Comparison of ENCODE assay signal across 8 cellular contexts in the genomic region with DNA sequence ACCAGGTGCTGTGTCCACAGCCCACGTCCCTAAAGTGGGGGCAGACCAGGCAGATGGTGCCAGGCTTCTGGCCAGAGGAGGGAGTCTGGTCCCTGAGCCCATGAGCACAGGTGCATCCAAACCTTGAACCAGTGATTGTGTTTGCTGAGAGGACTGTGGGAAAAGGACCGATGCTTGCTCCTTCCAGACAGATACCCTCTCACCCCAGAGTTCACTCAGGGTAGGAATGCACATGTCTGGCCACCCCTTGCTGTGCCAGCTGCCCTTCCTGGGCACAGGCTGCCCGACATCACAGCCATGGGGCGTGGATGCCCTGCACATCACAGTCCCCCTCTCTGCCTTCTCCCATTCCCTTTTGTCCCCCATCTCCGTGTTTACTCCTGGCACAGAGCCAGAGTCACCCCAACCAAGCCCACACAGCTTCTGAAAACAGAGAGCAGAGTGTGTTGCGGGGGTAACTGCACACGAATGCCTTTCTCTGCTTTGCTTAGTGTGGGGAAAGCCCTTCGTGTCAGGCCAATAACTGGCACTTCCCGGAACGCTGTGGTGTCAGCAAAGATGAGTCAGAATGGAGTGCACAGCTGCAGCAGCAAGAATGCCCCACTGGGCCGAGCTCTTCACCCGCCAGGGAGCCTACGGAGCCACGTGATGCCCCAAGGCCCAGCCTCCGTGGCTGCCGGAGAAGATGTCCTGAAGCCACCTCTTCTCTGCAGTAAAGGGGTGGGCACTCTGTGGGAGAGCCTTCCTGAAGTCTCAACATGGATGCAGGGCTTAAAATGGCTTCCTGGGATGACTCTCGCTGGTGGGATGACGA. TPM values are rescaled to one million over a fixed set of nuclear protein-coding genes. Genes with fewer than 3 reads are reported as not detected.
DNase-seq lines count a peak whose midpoint lies in the region; ATAC-seq and TF ChIP-seq lines count a peak whose summit lies in the region.

No MANE protein-coding gene starts in this region.

- H3K4me1 Mint-ChIP-seq in activated CD4-positive, alpha-beta memory T cell treated with anti-CD3 and anti-CD28 coated beads for 36 hours (ENCODE audit: low read depth): peaks cover 48% of the 10 kb centered on the region
- H3K4me1 Mint-ChIP-seq in endodermal cell (peaks cover 18% of the 10 kb centered on the region), naive B cell (peaks cover 30 to 52% (median 45%) of the 10 kb centered on the region in 3 donors)

- H3K9me3 ChIP-seq in endodermal cell (ENCODE audit: control insufficient read depth, low read length) (no peaks in the 10 kb centered on the region), stomach (no peaks in the 10 kb centered on the region)

- no peaks in the 10 kb centered on the region for H3K27me3 Mint-ChIP-seq in activated CD4-positive, alpha-beta memory T cell treated with anti-CD3 and anti-CD28 coated beads for 36 hours
- H3K27me3 Mint-ChIP-seq in endodermal cell (ENCODE audit: insufficient read depth) (no peaks in the 10 kb centered on the region), naive B cell (no peaks in the 10 kb centered on the region)

- no peak overlapping the region for H3K4me3 ChIP-seq in endodermal cell (ENCODE audit: low read length)
- H3K4me3 ChIP-seq in stomach: no peak overlapping the region

- CTCF ChIA-PET in activated CD4-positive, alpha-beta memory T cell treated with anti-CD3 and anti-CD28 coated beads for 36 hours (lab: Charles Lee): interaction anchor here (0.8 to 5.0 kb wide), 8 partner anchors 12 to 359 kb away, joined by 3 to 64 read pairs (median 4); no protein-coding TSS in a partner anchor

- H3K9me3 Mint-ChIP-seq in activated CD4-positive, alpha-beta memory T cell treated with anti-CD3 and anti-CD28 coated beads for 36 hours: no peaks in the 10 kb centered on the region
- H3K9me3 Mint-ChIP-seq in endodermal cell (no peaks in the 10 kb centered on the region), naive B cell (no peaks in the 10 kb centered on the region)

- no peak overlapping the region for H3K9ac ChIP-seq in endodermal cell (ENCODE audit: extremely low read depth, low read length, poor library complexity, severe bottlenecking)

- DNase-seq in NCI-H510A treated with DMSO at 0.1 percent for 48 hours (lab: John Stamatoyannopoulos, UW) (peak; percentile 43), NCI-H510A (lab: John Stamatoyannopoulos, UW) (no peak), NCI-H2227 (lab: John Stamatoyannopoulos, UW; ENCODE audit: unreplicated experiment) (peak; percentile 89), endodermal cell (no peak), naive B cell (no peak), stomach (peak; percentile 76)
- peak; percentile 91 for DNase-seq in activated CD4-positive, alpha-beta memory T cell treated with anti-CD3 and anti-CD28 coated beads for 36 hours

- H3K36me3 ChIP-seq in endodermal cell (ENCODE audit: control insufficient read depth, insufficient read depth, low read length) (peaks cover 19% of the 10 kb centered on the region), stomach (peaks cover 0 to 60% (median 55%) of the 10 kb centered on the region in 4 donors)

- H3K27me3 ChIP-seq in endodermal cell (ENCODE audit: control insufficient read depth, insufficient read depth, low read length, poor library complexity, severe bottlenecking): no peaks in the 10 kb centered on the region
- H3K27me3 ChIP-seq in stomach: no peaks in the 10 kb centered on the region

- TF ChIP-seq CTCF in endodermal cell (conservative IDR thresholded peaks at IDR 0.05) (no peak), stomach (IDR thresholded peaks at IDR 0.05) (peak in 1 of 7 experiments; percentile 18)

- peak overlapping the region; percentile 40 for H3K4me3 Mint-ChIP-seq in activated CD4-positive, alpha-beta memory T cell treated with anti-CD3 and anti-CD28 coated beads for 36 hours
- H3K4me3 Mint-ChIP-seq in endodermal cell (no peak overlapping the region), naive B cell (peak overlapping the region in 4 of 8 donors; percentile 10 to 75 (median 42))

- TF ChIP-seq EP300 in stomach (IDR thresholded peaks at IDR 0.05): peak; percentile 23

- 81 to 90% methylated on average over 15 to 18 of the region's 18 CpGs for WGBS in endodermal cell (ENCODE audit: insufficient coverage in 1 of 2, insufficient read length in 1 of 2), 2 experiments
- 31 to 58% (median 44%) methylated on average over 15 to 18 of the region's 18 CpGs for WGBS in stomach, 5 donors

- POLR2A ChIA-PET in activated CD4-positive, alpha-beta memory T cell treated with anti-CD3 and anti-CD28 coated beads for 36 hours (lab: Charles Lee): interaction anchor here (1.1 to 1.9 kb wide), 4 partner anchors 42 to 61 kb away, joined by 4 to 9 read pairs (median 6); a partner anchor contains a TSS

- H3K27ac ChIP-seq in endodermal cell (ENCODE audit: low read depth, low read length) (peak overlapping the region; percentile 44), stomach (peak overlapping the region; percentile 23 to 82 (median 68))

- H3K4me1 ChIP-seq in endodermal cell (ENCODE audit: control insufficient read depth, insufficient read depth, low read length): peaks cover 8% of the 10 kb centered on the region
- H3K4me1 ChIP-seq in stomach: peaks cover 20 to 75% (median 51%) of the 10 kb centered on the region in 4 donors

- ATAC-seq in HG02798 (IDR thresholded peaks at IDR 0.05; ENCODE audit: poor library complexity, unreplicated experiment): peak; percentile 95
- peak; percentile 89 to 97 for ATAC-seq in naive B cell (ENCODE audit: low read depth in 2 of 2)

- intact Hi-C loops in activated CD4-positive, alpha-beta memory T cell treated with anti-CD3 and anti-CD28 coated beads for 36 hours (cut with micrococcal nuclease): no loop called here
- intact Hi-C loops in stomach (cut with DNase I; ENCODE audit: low total_unique reads): no loop called here

- peaks cover 18% of the 10 kb centered on the region for H3K36me3 Mint-ChIP-seq in activated CD4-positive, alpha-beta memory T cell treated with anti-CD3 and anti-CD28 coated beads for 36 hours
- peaks cover 30% of the 10 kb centered on the region for H3K36me3 Mint-ChIP-seq in endodermal cell (ENCODE audit: low read depth)
- H3K36me3 Mint-ChIP-seq in naive B cell: no peaks in the 10 kb centered on the region

- TF ChIP-seq POLR2A in stomach (IDR thresholded peaks at IDR 0.05): no peak

- peak overlapping the region; percentile 93 for H3K27ac Mint-ChIP-seq in activated CD4-positive, alpha-beta memory T cell treated with anti-CD3 and anti-CD28 coated beads for 36 hours
- H3K27ac Mint-ChIP-seq in endodermal cell: no peak overlapping the region
- peak overlapping the region in 2 of 6 donors; percentile 33 to 91 for H3K27ac Mint-ChIP-seq in naive B cell

RNA-seq across cellular contexts. Expression of a gene that starts 7.6 kb away (rescaled TPM):
- 10 to 100 TPM; 94.7 to 97.5 TPM for total RNA-seq in activated CD4-positive, alpha-beta memory T cell treated with anti-CD3 and anti-CD28 coated beads for 36 hours
- total RNA-seq in endodermal cell (10 to 100 TPM; 48.0 to 52.8 TPM), stomach (10 to 100 TPM; 28.6 to 54.2 (median 42.6) TPM)
- polyA plus RNA-seq in endodermal cell (2013, experiment 1 of 2): 59.6 TPM
- polyA plus RNA-seq in endodermal cell (2013, experiment 2 of 2): 35.9 TPM
- polyA plus RNA-seq in naive B cell (ENCODE audit: low read depth in 6 of 6) (10 to 100 TPM; 18.8 to 32.7 (median 27.2) TPM), stomach (10 to 100 TPM; 25.2 to 44.9 (median 35.7) TPM)

RNA-seq across cellular contexts. Expression of a gene that starts 57.5 kb away (rescaled TPM):
- total RNA-seq in activated CD4-positive, alpha-beta memory T cell treated with anti-CD3 and anti-CD28 coated beads for 36 hours: 100 to 1,000 TPM; 261 to 263 TPM
- 100 to 1,000 TPM; 198 to 206 TPM for total RNA-seq in endodermal cell
- 171 TPM for polyA plus RNA-seq in endodermal cell (2013, experiment 1 of 2)
- 165 TPM for polyA plus RNA-seq in endodermal cell (2013, experiment 2 of 2)
- polyA plus RNA-seq in naive B cell (ENCODE audit: low read depth in 6 of 6): 10 to 100 TPM; 57.8 to 78.2 (median 65.1) TPM
- 100 to 1,000 TPM in 4 of 5 donors, 10 to 100 TPM in 1; 80.5 to 438 (median 181) TPM for total RNA-seq in stomach
- 10 to 100 TPM; 61.3 to 82.7 (median 77.5) TPM for polyA plus RNA-seq in stomach

Comparison
In these comparisons a context has a peak if more than half of its experiments do, and no peak if none do; other contexts are left out.
1. DNase-seq: peak in NCI-H510A treated with DMSO at 0.1 percent for 48 hours (single experiment), NCI-H2227 (single experiment), activated CD4-positive, alpha-beta memory T cell treated with anti-CD3 and anti-CD28 coated beads for 36 hours (single experiment) and stomach (single experiment); none in NCI-H510A (single experiment), endodermal cell (single experiment) and naive B cell (single experiment).